In the genomic region with DNA sequence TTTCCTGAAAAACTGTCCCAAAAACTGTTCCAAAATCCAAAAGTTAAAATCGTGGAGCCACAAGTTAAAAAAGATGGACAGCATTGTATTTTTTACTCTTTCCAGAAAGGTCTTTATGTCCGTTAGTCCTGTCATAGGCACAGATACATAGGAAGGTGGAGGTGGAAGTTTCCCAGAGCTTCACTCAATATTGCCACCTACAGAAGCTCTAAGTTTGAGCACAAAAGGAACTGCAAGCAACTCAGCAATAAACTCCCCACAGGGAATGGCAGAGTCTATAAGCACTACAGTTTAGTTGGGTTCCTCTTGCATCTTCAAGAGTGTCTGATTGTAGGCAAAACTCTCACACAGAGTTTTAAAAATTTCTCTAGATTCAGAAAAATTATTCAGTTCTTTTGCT, we compare ENCODE assay signal across 19 cellular contexts. TPM values are rescaled to one million over a fixed set of nuclear protein-coding genes. Genes with fewer than 3 reads are reported as not detected.
DNase-seq lines count a peak whose midpoint lies in the region; ATAC-seq and TF ChIP-seq lines count a peak whose summit lies in the region.
"Had no signal": no experiment of that assay in that cellular context is flagged by ENCODE, and none has a peak within 500 bp of the region (broad histone marks: within the 10 kb centered on the region; RNA-seq: fewer than 3 reads in every experiment).

No MANE protein-coding gene starts in this region.

- no peaks in the 10 kb centered on the region for H3K36me3 ChIP-seq in mesendoderm (ENCODE audit: control insufficient read depth, insufficient read depth, low read length)
- H3K36me3 ChIP-seq in hepatocyte (replicated peaks; ENCODE audit: insufficient read depth, low read depth), result no peaks in the 10 kb centered on the region
- H3K36me3 ChIP-seq: BE2C had no signal

- peaks cover 3% of the 10 kb centered on the region; the same call in 1 of the 2 replicates for H3K27me3 Mint-ChIP-seq in WTC11 (ENCODE audit: low read depth)
- H3K27me3 Mint-ChIP-seq: CD4-positive, alpha-beta memory T cell; IgD-negative memory B cell had no signal

- H3K4me2 ChIP-seq in mesendoderm (ENCODE audit: low read length) (no peak overlapping the region), hepatocyte (no peak overlapping the region)

- H3K4me1 Mint-ChIP-seq in WTC11, result peaks cover 22% of the 10 kb centered on the region
- H3K4me1 Mint-ChIP-seq: CD4-positive, alpha-beta memory T cell; IgD-negative memory B cell had no signal

- peaks cover 18% of the 10 kb centered on the region for H3K9me3 Mint-ChIP-seq in WTC11
- H3K9me3 Mint-ChIP-seq: IgD-negative memory B cell had no signal

- H2BK120ac ChIP-seq in mesendoderm (ENCODE audit: low read depth, low read length), result no peak overlapping the region

- no peak overlapping the region for H4K8ac ChIP-seq in mesendoderm (ENCODE audit: low read depth, low read length)

- CTCF ChIA-PET in WTC11 (lab: Charles Lee), result interaction anchor here (0.9 kb wide), 1 partner anchor 15 kb away, joined by 3 read pairs; no protein-coding TSS in a partner anchor

- no peaks in the 10 kb centered on the region for H3K9me3 ChIP-seq in hepatocyte (ENCODE audit: low read depth)
- H3K9me3 ChIP-seq: A549, BE2C had no signal

- H3K79me2 ChIP-seq in mesendoderm (ENCODE audit: control insufficient read depth, insufficient read depth, low read length) (no peaks in the 10 kb centered on the region), hepatocyte (no peaks in the 10 kb centered on the region)

- H3K79me1 ChIP-seq in mesendoderm (ENCODE audit: low read length), result no peaks in the 10 kb centered on the region

- H3K9me2 ChIP-seq in hepatocyte (replicated peaks; ENCODE audit: insufficient read depth), result no peaks in the 10 kb centered on the region

- H3K4me3 ChIP-seq in mesendoderm (ENCODE audit: low read length), result no peak overlapping the region
- no peak overlapping the region for H3K4me3 ChIP-seq in hepatocyte
- H3K4me3 ChIP-seq: A549, GM12878, GM23248 had no signal

- POLR2A ChIA-PET in WTC11 (lab: Charles Lee), result no interaction called here

- no peak overlapping the region for H3K27ac ChIP-seq in mesendoderm (ENCODE audit: low read depth, low read length)
- no peak overlapping the region for H3K27ac ChIP-seq in hepatocyte
- H3K27ac ChIP-seq in substantia nigra (ENCODE audit: low read depth, low read length, poor library complexity, severe bottlenecking), result no peak overlapping the region
- H3K27ac ChIP-seq: A549, C4-2B, GM23248 had no signal

- peaks cover 23% of the 10 kb centered on the region for H3K36me3 Mint-ChIP-seq in WTC11
- H3K36me3 Mint-ChIP-seq: CD4-positive, alpha-beta memory T cell; IgD-negative memory B cell had no signal

- H3K4ac ChIP-seq in mesendoderm (ENCODE audit: low read depth, low read length), result no peak overlapping the region

- no peak overlapping the region for H3K23ac ChIP-seq in mesendoderm (ENCODE audit: low read length)

- peak; percentile 9 for DNase-seq in OCI-M1 (lab: John Stamatoyannopoulos, UW)
- DNase-seq in WTC11 (ENCODE audit: low spot score), result no peak
- DNase-seq in left lobe of liver (ENCODE audit: low spot score), result no peak
- DNase-seq in mesendoderm, result peak; percentile 45
- DNase-seq in hepatocyte (ENCODE audit: low spot score), result no peak
- no peak for DNase-seq in SKM-1 (lab: John Stamatoyannopoulos, UW; ENCODE audit: unreplicated experiment)
- DNase-seq in substantia nigra (lab: John Stamatoyannopoulos, UW), result no peak
- DNase-seq: BE2C; CD4-positive, alpha-beta memory T cell; DMS79; GM23248; H7 had no signal

- H3K18ac ChIP-seq in mesendoderm (ENCODE audit: low read length), result no peak overlapping the region

- no peak overlapping the region for H2BK5ac ChIP-seq in mesendoderm (ENCODE audit: low read length)

- no peak overlapping the region for H3K27ac Mint-ChIP-seq in WTC11
- H3K27ac Mint-ChIP-seq: CD4-positive, alpha-beta memory T cell; IgD-negative memory B cell had no signal

- no peak overlapping the region for H4K5ac ChIP-seq in mesendoderm (ENCODE audit: low read length)

- no peak overlapping the region for H2AFZ ChIP-seq in hepatocyte
- H2AFZ ChIP-seq: GM23248 had no signal

- H3K27me3 ChIP-seq in mesendoderm (ENCODE audit: insufficient read depth, low read length, poor library complexity) (no peaks in the 10 kb centered on the region), hepatocyte (no peaks in the 10 kb centered on the region)
- H3K27me3 ChIP-seq: BE2C had no signal

- no peak overlapping the region for H2BK15ac ChIP-seq in mesendoderm (replicated peaks; ENCODE audit: low read depth)

- no peak for TF ChIP-seq CTCF in WTC11 (IDR thresholded peaks at IDR 0.05)
- no peak for TF ChIP-seq CTCF in hepatocyte (IDR thresholded peaks at IDR 0.05; ENCODE audit: poor library complexity)

- no CpG with 5 or more reads among the region's 2 CpGs for WGBS in mesendoderm (ENCODE audit: extremely low coverage, insufficient coverage, low lambda C conversion rate)
- WGBS in hepatocyte (ENCODE audit: low lambda C conversion rate, missing lambda C conversion rate), result 80% methylated on average over 2 of the region's 2 CpGs

- no peak overlapping the region for H2AK5ac ChIP-seq in mesendoderm (ENCODE audit: low read length)

- H3K4me1 ChIP-seq in mesendoderm (ENCODE audit: control insufficient read depth, low read depth, low read length) (no peaks in the 10 kb centered on the region), hepatocyte (ENCODE audit: insufficient read depth) (peaks cover 8% of the 10 kb centered on the region)
- H3K4me1 ChIP-seq: A549, BE2C had no signal

- ATAC-seq in WTC11, result peak; percentile 86
- ATAC-seq in left lobe of liver, result peak; percentile 80
- ATAC-seq in esophagus mucosa, result no peak
- ATAC-seq: GM12878 had no signal

- no peak overlapping the region for H3K4me3 Mint-ChIP-seq in WTC11
- H3K4me3 Mint-ChIP-seq: CD4-positive, alpha-beta memory T cell; IgD-negative memory B cell had no signal

- no peaks in the 10 kb centered on the region for H4K20me1 ChIP-seq in hepatocyte (ENCODE audit: insufficient read depth, poor library complexity, severe bottlenecking)

- H3K56ac ChIP-seq in mesendoderm (ENCODE audit: low read length), result no peak overlapping the region

- H3K9ac ChIP-seq in mesendoderm (ENCODE audit: low read length), result no peak overlapping the region
- H3K9ac ChIP-seq: GM23248 had no signal

TF ChIP-seq in WTC11, 78 proteins besides CTCF, POLR2A, EP300 and RAD21 (continues in another document):
- TF ChIP-seq, protein P1, sequence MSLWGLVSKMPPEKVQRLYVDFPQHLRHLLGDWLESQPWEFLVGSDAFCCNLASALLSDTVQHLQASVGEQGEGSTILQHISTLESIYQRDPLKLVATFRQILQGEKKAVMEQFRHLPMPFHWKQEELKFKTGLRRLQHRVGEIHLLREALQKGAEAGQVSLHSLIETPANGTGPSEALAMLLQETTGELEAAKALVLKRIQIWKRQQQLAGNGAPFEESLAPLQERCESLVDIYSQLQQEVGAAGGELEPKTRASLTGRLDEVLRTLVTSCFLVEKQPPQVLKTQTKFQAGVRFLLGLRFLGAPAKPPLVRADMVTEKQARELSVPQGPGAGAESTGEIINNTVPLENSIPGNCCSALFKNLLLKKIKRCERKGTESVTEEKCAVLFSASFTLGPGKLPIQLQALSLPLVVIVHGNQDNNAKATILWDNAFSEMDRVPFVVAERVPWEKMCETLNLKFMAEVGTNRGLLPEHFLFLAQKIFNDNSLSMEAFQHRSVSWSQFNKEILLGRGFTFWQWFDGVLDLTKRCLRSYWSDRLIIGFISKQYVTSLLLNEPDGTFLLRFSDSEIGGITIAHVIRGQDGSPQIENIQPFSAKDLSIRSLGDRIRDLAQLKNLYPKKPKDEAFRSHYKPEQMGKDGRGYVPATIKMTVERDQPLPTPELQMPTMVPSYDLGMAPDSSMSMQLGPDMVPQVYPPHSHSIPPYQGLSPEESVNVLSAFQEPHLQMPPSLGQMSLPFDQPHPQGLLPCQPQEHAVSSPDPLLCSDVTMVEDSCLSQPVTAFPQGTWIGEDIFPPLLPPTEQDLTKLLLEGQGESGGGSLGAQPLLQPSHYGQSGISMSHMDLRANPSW (CRISPR knock-in tag; conservative IDR thresholded peaks at IDR 0.05; ENCODE audit: low read depth), result no peak
- TF ChIP-seq TP53 (CRISPR knock-in tag; IDR thresholded peaks at IDR 0.05), result no peak
- TF ChIP-seq, protein P2, sequence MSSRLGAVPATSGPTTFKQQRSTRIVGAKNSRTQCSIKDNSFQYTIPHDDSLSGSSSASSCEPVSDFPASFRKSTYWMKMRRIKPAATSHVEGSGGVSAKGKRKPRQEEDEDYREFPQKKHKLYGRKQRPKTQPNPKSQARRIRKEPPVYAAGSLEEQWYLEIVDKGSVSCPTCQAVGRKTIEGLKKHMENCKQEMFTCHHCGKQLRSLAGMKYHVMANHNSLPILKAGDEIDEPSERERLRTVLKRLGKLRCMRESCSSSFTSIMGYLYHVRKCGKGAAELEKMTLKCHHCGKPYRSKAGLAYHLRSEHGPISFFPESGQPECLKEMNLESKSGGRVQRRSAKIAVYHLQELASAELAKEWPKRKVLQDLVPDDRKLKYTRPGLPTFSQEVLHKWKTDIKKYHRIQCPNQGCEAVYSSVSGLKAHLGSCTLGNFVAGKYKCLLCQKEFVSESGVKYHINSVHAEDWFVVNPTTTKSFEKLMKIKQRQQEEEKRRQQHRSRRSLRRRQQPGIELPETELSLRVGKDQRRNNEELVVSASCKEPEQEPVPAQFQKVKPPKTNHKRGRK (CRISPR knock-in tag; IDR thresholded peaks at IDR 0.05; ENCODE audit: borderline replicate concordance), result no peak
- TF ChIP-seq, protein P3, sequence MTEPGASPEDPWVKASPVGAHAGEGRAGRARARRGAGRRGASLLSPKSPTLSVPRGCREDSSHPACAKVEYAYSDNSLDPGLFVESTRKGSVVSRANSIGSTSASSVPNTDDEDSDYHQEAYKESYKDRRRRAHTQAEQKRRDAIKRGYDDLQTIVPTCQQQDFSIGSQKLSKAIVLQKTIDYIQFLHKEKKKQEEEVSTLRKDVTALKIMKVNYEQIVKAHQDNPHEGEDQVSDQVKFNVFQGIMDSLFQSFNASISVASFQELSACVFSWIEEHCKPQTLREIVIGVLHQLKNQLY (CRISPR knock-in tag; IDR thresholded peaks at IDR 0.05), result no peak
- TF ChIP-seq NFYB (CRISPR knock-in tag; conservative IDR thresholded peaks at IDR 0.05; ENCODE audit: low read depth), result no peak
- TF ChIP-seq FOXP1 (CRISPR knock-in tag; IDR thresholded peaks at IDR 0.05; ENCODE audit: borderline replicate concordance), result no peak
- TF ChIP-seq RELA (CRISPR knock-in tag; IDR thresholded peaks at IDR 0.05; ENCODE audit: borderline replicate concordance), result no peak
- TF ChIP-seq CREM (CRISPR knock-in tag; IDR thresholded peaks at IDR 0.05), result no peak
- no peak for TF ChIP-seq FOXK1 (CRISPR knock-in tag; IDR thresholded peaks at IDR 0.05)
- TF ChIP-seq GRHL2 (CRISPR knock-in tag; IDR thresholded peaks at IDR 0.05; ENCODE audit: insufficient replicate concordance, severe bottlenecking), result no peak
- no peak for TF ChIP-seq NFATC4 (CRISPR knock-in tag; IDR thresholded peaks at IDR 0.05)
- no peak for TF ChIP-seq ZNF416 (CRISPR knock-in tag; IDR thresholded peaks at IDR 0.05)

RNA-seq across cellular contexts. Expression of a gene that starts 22.0 kb away (rescaled TPM):
- total RNA-seq in WTC11 (2021) (0.31 to 0.41 TPM in 2 of 3 replicates, not detected in the other), left lobe of liver (583 TPM), hepatocyte (73.6 and 83.5 TPM in 2 replicates), esophagus mucosa (not detected)
- polyA plus RNA-seq in mesendoderm (2013, experiment 1 of 2), result 0.04 TPM
- polyA plus RNA-seq in mesendoderm (2013, experiment 2 of 2), result 0.20 TPM
- 17.1 and 39.2 TPM in 2 replicates for polyA plus RNA-seq in hepatocyte
- total RNA-seq: CD4-positive, alpha-beta memory T cell; G401; GM23248; H7 had no signal
- polyA plus RNA-seq: AG04450; CD4-positive, alpha-beta memory T cell; GM12878; GM23248; IgD-negative memory B cell had no signal

Comparison
In these comparisons a context has a peak if more than half of its experiments do, and no peak if none do; other contexts are left out.
1. DNase-seq: peak in OCI-M1 (single experiment) and mesendoderm (single experiment); none in WTC11 (single experiment), left lobe of liver (single experiment), hepatocyte (single experiment), SKM-1 (single experiment) and substantia nigra (0 of 49).
2. RNA of a gene that starts 22.0 kb away (total RNA-seq): 583 TPM in left lobe of liver (single experiment) and 73.6 to 83.5 TPM in hepatocyte; 0.31 to 0.41 TPM in WTC11 and not detected in esophagus mucosa (single experiment); every median in the first group is over 10 times any median in the second.